2 cellular contexts compared by ENCODE assay signal in the genomic region with DNA sequence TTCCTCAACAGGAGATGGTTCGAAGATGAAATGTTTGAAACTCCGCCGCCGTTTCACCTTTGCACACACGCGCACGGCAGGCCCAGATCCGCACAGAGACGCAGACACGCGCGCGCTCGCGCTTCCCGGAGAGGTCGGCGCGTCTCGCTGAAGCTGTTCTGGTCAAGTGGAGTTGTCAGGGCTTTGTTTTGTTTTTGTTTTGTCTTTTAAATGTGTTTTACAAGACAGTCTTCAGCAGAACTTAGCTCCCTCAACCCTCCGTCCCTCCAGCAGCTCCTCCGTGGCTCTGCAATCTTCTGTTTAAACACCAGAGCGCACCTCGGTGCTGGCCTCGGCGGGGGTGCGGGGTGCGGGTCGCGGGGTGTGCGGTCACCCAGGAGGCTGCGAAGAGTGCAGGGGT.
TF ChIP-seq lines count a peak whose summit lies in the region.

No MANE protein-coding gene starts in this region.

TF ChIP-seq in A549, 52 proteins besides CTCF, POLR2A, EP300 and RAD21 (continued from another document):
- TF ChIP-seq, protein P1, sequence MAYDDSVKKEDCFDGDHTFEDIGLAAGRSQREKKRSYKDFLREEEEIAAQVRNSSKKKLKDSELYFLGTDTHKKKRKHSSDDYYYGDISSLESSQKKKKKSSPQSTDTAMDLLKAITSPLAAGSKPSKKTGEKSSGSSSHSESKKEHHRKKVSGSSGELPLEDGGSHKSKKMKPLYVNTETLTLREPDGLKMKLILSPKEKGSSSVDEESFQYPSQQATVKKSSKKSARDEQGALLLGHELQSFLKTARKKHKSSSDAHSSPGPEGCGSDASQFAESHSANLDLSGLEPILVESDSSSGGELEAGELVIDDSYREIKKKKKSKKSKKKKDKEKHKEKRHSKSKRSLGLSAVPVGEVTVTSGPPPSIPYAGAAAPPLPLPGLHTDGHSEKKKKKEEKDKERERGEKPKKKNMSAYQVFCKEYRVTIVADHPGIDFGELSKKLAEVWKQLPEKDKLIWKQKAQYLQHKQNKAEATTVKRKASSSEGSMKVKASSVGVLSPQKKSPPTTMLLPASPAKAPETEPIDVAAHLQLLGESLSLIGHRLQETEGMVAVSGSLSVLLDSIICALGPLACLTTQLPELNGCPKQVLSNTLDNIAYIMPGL (CRISPR knock-in tag; IDR thresholded peaks at IDR 0.05; ENCODE audit: borderline replicate concordance) = no peak
- TF ChIP-seq, protein P2, sequence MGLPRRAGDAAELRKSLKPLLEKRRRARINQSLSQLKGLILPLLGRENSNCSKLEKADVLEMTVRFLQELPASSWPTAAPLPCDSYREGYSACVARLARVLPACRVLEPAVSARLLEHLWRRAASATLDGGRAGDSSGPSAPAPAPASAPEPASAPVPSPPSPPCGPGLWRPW (IDR thresholded peaks at IDR 0.05) = no peak
- TF ChIP-seq TP53 (CRISPR knock-in tag; IDR thresholded peaks at IDR 0.05) (no peak), HOXB13 (CRISPR knock-in tag; IDR thresholded peaks at IDR 0.05; ENCODE audit: low read depth) (no peak), HOXB5 (CRISPR knock-in tag; IDR thresholded peaks at IDR 0.05) (no peak), ZC3H11A (IDR thresholded peaks at IDR 0.05) (no peak), RFX5 (IDR thresholded peaks at IDR 0.05) (no peak), ESRRA (IDR thresholded peaks at IDR 0.05; ENCODE audit: borderline replicate concordance, low read length) (no peak), TFCP2L1 (CRISPR knock-in tag; IDR thresholded peaks at IDR 0.05) (no peak), EHMT2 (IDR thresholded peaks at IDR 0.05; ENCODE audit: low read depth) (no peak), HDAC2 (IDR thresholded peaks at IDR 0.05) (no peak)
- TF ChIP-seq, protein P3, sequence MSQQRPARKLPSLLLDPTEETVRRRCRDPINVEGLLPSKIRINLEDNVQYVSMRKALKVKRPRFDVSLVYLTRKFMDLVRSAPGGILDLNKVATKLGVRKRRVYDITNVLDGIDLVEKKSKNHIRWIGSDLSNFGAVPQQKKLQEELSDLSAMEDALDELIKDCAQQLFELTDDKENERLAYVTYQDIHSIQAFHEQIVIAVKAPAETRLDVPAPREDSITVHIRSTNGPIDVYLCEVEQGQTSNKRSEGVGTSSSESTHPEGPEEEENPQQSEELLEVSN (IDR thresholded peaks at IDR 0.05; ENCODE audit: borderline replicate concordance, low read depth) = no peak
- TF ChIP-seq, protein P4, sequence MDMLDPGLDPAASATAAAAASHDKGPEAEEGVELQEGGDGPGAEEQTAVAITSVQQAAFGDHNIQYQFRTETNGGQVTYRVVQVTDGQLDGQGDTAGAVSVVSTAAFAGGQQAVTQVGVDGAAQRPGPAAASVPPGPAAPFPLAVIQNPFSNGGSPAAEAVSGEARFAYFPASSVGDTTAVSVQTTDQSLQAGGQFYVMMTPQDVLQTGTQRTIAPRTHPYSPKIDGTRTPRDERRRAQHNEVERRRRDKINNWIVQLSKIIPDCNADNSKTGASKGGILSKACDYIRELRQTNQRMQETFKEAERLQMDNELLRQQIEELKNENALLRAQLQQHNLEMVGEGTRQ (IDR thresholded peaks at IDR 0.05) = no peak

TF ChIP-seq in IMR-90, 13 proteins besides CTCF, POLR2A, EP300 and RAD21 (continued from another document):
- TF ChIP-seq, protein P5, sequence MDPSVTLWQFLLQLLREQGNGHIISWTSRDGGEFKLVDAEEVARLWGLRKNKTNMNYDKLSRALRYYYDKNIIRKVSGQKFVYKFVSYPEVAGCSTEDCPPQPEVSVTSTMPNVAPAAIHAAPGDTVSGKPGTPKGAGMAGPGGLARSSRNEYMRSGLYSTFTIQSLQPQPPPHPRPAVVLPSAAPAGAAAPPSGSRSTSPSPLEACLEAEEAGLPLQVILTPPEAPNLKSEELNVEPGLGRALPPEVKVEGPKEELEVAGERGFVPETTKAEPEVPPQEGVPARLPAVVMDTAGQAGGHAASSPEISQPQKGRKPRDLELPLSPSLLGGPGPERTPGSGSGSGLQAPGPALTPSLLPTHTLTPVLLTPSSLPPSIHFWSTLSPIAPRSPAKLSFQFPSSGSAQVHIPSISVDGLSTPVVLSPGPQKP (IDR thresholded peaks at IDR 0.05; ENCODE audit: borderline replicate concordance, low read depth, low read length) = no peak
- TF ChIP-seq BHLHE40 (IDR thresholded peaks at IDR 0.05; ENCODE audit: low read depth, low read length) = no peak
- no peak for TF ChIP-seq MXI1 (IDR thresholded peaks at IDR 0.05; ENCODE audit: borderline replicate concordance, low read depth, low read length)
- TF ChIP-seq SMC3 (IDR thresholded peaks at IDR 0.05; ENCODE audit: low read depth, low read length) = no peak
- no peak for TF ChIP-seq RFX5 (IDR thresholded peaks at IDR 0.05; ENCODE audit: low read depth, low read length)
- no peak for TF ChIP-seq CHD1 (IDR thresholded peaks at IDR 0.05; ENCODE audit: low read depth, low read length)
- TF ChIP-seq MAFK (IDR thresholded peaks at IDR 0.05; ENCODE audit: low read depth, low read length) = no peak
- no peak for TF ChIP-seq RCOR1 (IDR thresholded peaks at IDR 0.05; ENCODE audit: insufficient replicate concordance, low read length)
- no peak for TF ChIP-seq NFE2L2 (IDR thresholded peaks at IDR 0.05; ENCODE audit: low read depth, low read length)
- TF ChIP-seq FOS (IDR thresholded peaks at IDR 0.05; ENCODE audit: low read depth, low read length) = no peak
- TF ChIP-seq, protein P4 (IDR thresholded peaks at IDR 0.05; ENCODE audit: low read depth, low read length) = no peak
- TF ChIP-seq CEBPB (IDR thresholded peaks at IDR 0.05; ENCODE audit: low read depth, low read length) = no peak
